ENCODE assay signal across 14 cellular contexts in the genomic region with DNA sequence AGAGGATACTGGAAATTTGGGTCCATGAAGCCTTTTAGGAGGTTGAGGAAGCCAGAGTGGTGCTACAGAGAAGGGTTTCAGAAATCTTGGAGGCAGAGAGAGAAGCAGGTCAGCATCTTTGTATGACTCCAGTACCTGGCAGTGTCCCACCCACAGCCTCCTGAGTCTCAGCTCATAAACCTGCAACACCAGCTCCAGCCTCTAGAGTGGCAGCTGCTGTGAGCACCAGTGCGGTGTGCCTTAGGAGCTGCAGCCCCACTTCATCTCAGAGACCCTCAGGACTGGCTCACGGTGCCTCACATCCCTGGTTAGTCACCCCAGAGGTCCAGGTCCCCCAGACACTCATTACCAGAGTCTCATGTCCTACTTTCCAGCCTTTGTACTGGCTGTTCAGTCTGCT.
A peak's percentile ranks its signal among the peaks of the same experiment; 100 is the strongest.
DNase-seq lines count a peak whose midpoint lies in the region; ATAC-seq, FAIRE-seq and TF ChIP-seq lines count a peak whose summit lies in the region.
"Had no signal": no experiment of that assay in that cellular context is flagged by ENCODE, and none has a peak within 500 bp of the region (broad histone marks: within the 10 kb centered on the region; RNA-seq: fewer than 3 reads in every experiment).

No MANE protein-coding gene starts in this region.

- H2AFZ ChIP-seq in GM23338: peak overlapping the region; percentile 94
- no peak overlapping the region for H2AFZ ChIP-seq in HepG2 (ENCODE audit: low read length)

- no peak for TF ChIP-seq POLR2A in HepG2 (IDR thresholded peaks at IDR 0.05; ENCODE audit: insufficient read depth in 1 of 2, low read depth in 2 of 2, low read length in 2 of 2)

- no peaks in the 10 kb centered on the region for H3K9me3 Mint-ChIP-seq in GM23338
- H3K9me3 Mint-ChIP-seq in T-helper 2 cell treated with Interferon-gamma antibody and Interleukin-4, amounts not matched to agents 5 μg/mL and 100 μg/mL, for 36 hours: no peaks in the 10 kb centered on the region

- 10% methylated on average over 2 of the region's 2 CpGs for WGBS in HepG2 (ENCODE audit: low lambda C conversion rate)

- no peak overlapping the region for H3K4me3 Mint-ChIP-seq in GM23338
- no peak overlapping the region for H3K4me3 Mint-ChIP-seq in T-helper 2 cell treated with Interferon-gamma antibody and Interleukin-4, amounts not matched to agents 5 μg/mL and 100 μg/mL, for 36 hours
- H3K4me3 Mint-ChIP-seq: naive thymus-derived CD4-positive, alpha-beta T cell had no signal

- H3K27me3 Mint-ChIP-seq in GM23338 (ENCODE audit: insufficient read depth, low read depth, poor library complexity): peaks cover 4% of the 10 kb centered on the region
- peaks cover 5% of the 10 kb centered on the region for H3K27me3 Mint-ChIP-seq in T-helper 2 cell treated with Interferon-gamma antibody and Interleukin-4, amounts not matched to agents 5 μg/mL and 100 μg/mL, for 36 hours (ENCODE audit: low read depth)

- no peaks in the 10 kb centered on the region for H3K36me3 ChIP-seq in GM23338 (ENCODE audit: insufficient read depth)
- H3K36me3 ChIP-seq in HepG2 (replicated peaks in 1 of 2; ENCODE audit: control insufficient read depth in 1 of 2, insufficient read depth in 2 of 2, low read length in 2 of 2): no peaks in the 10 kb centered on the region
- H3K36me3 ChIP-seq: HAP-1 had no signal

- in situ Hi-C loops in HepG2 (cut with HindIII; ENCODE audit: extremely low pct_ligation_motif_present, low pct_unique_long_range_greater_than_20kb): no loop called here

- no TSS peak for BruUV-seq in HepG2 (replicated peaks; lab: Mats Ljungman, UMichigan)

- H3K79me2 ChIP-seq in GM23338 (replicated peaks; ENCODE audit: insufficient read depth) (no peaks in the 10 kb centered on the region), HepG2 (ENCODE audit: insufficient read depth, low read length) (no peaks in the 10 kb centered on the region)

- H3F3A ChIP-seq in GM23338 (replicated peaks; ENCODE audit: low read depth): no peaks in the 10 kb centered on the region

- TF ChIP-seq CTCF in GM23338 (conservative IDR thresholded peaks at IDR 0.05; ENCODE audit: low read depth in 2 of 2) (peak; percentile 43 to 53), HepG2 (CRISPR knock-in tag; IDR thresholded peaks at IDR 0.05) (no peak)

- no peak for TF ChIP-seq EP300 in HepG2 (IDR thresholded peaks at IDR 0.05; ENCODE audit: low read depth in 2 of 2, low read length in 2 of 2)
- TF ChIP-seq EP300 in HepG2 (CRISPR knock-in tag; IDR thresholded peaks at IDR 0.05; ENCODE audit: borderline replicate concordance): no peak

- FAIRE-seq in HepG2 (lab: Jason Lieb, UNC): no peak

- no peak overlapping the region for H3K9ac ChIP-seq in HepG2 (ENCODE audit: insufficient read depth, low read depth, low read length)

- no peaks in the 10 kb centered on the region for H3K9me2 ChIP-seq in GM23338 (ENCODE audit: insufficient read depth)

- ATAC-seq in GM23338 (peak; percentile 100), HepG2 (peak; percentile 94), HG02840 (IDR thresholded peaks at IDR 0.05; ENCODE audit: low FRiP score, unreplicated experiment) (no peak)
- ATAC-seq: naive thymus-derived CD4-positive, alpha-beta T cell had no signal

- H4K20me1 ChIP-seq in GM23338 (replicated peaks; ENCODE audit: insufficient read depth): no peaks in the 10 kb centered on the region
- H4K20me1 ChIP-seq in HepG2 (ENCODE audit: insufficient read depth, low read length): no peaks in the 10 kb centered on the region

- H3K27ac ChIP-seq in GM23338 (ENCODE audit: low read depth): no peak overlapping the region
- no peak overlapping the region for H3K27ac ChIP-seq in HepG2 (ENCODE audit: extremely low read length, insufficient read depth, low read length)

- H3K4me2 ChIP-seq in GM23338 (no peak overlapping the region), HepG2 (ENCODE audit: low read depth, low read length) (no peak overlapping the region)

- no peaks in the 10 kb centered on the region for H3K9me3 ChIP-seq in HepG2 (ENCODE audit: low read length)
- H3K9me3 ChIP-seq: HAP-1 had no signal

- H3K4me3 ChIP-seq in GM23338 (no peak overlapping the region), HepG2 (replicated peaks in 1 of 3; ENCODE audit: insufficient read depth in 1 of 3, low read depth in 2 of 3, low read length in 3 of 3) (no peak overlapping the region)
- H3K4me3 ChIP-seq: HAP-1 had no signal

- CTCF ChIA-PET in HepG2 (lab: Yijun Ruan, JAX; ENCODE audit: low intra/inter-chr PET ratio, low total read pairs): no interaction called here

- POLR2A ChIA-PET in HepG2 (lab: Yijun Ruan, JAX): no interaction called here

- peak; percentile 54 for DNase-seq in DMS 273 (lab: John Stamatoyannopoulos, UW; ENCODE audit: unreplicated experiment)
- DNase-seq in DMS 273 treated with DMSO at 0.1 percent for 48 hours (lab: John Stamatoyannopoulos, UW): no peak
- DNase-seq in GM23338 (ENCODE audit: low spot score): peak; percentile 78
- peak; percentile 4 for DNase-seq in T-helper 2 cell treated with Interferon-gamma antibody and Interleukin-4, amounts not matched to agents 5 μg/mL and 100 μg/mL, for 36 hours (ENCODE audit: low spot score)
- no peak for DNase-seq in HepG2 (ENCODE audit: low spot score)
- DNase-seq in midbrain (lab: John Stamatoyannopoulos, UW): no peak
- DNase-seq in SIG-M5 treated with dmso at 0.1 percent for 504 hours (lab: John Stamatoyannopoulos, UW; ENCODE audit: unreplicated experiment): no peak
- DNase-seq: 8988T; activated CD4-positive, CD25-positive, alpha-beta regulatory T cell treated with anti-CD3 and anti-CD28 coated beads, Interleukin-2, amount 50 U/mL, for 72 hours; anterior cingulate cortex; naive thymus-derived CD4-positive, alpha-beta T cell; NCI-H69 had no signal

- intact Hi-C loops in HepG2 (cut with micrococcal nuclease; ENCODE audit: unreplicated experiment): no loop called here

- H3K27me3 ChIP-seq in GM23338 (ENCODE audit: insufficient read depth) (no peaks in the 10 kb centered on the region), HepG2 (ENCODE audit: control insufficient read depth in 1 of 2, insufficient read depth in 2 of 2, low read length in 2 of 2) (0 out of 5 replicates have a peak, but pooled peaks cover 0 to 5% of the 10 kb centered on the region in 2 experiments)

- no peaks in the 10 kb centered on the region for H3K36me3 Mint-ChIP-seq in GM23338 (ENCODE audit: low read depth)
- no peaks in the 10 kb centered on the region for H3K36me3 Mint-ChIP-seq in T-helper 2 cell treated with Interferon-gamma antibody and Interleukin-4, amounts not matched to agents 5 μg/mL and 100 μg/mL, for 36 hours (ENCODE audit: low read depth)
- H3K36me3 Mint-ChIP-seq: naive thymus-derived CD4-positive, alpha-beta T cell had no signal

- no peak overlapping the region for H3K27ac Mint-ChIP-seq in GM23338
- no peak overlapping the region for H3K27ac Mint-ChIP-seq in T-helper 2 cell treated with Interferon-gamma antibody and Interleukin-4, amounts not matched to agents 5 μg/mL and 100 μg/mL, for 36 hours
- H3K27ac Mint-ChIP-seq: naive thymus-derived CD4-positive, alpha-beta T cell had no signal

- H3K4me1 ChIP-seq in GM23338 (ENCODE audit: insufficient read depth) (peaks cover 14% of the 10 kb centered on the region), HepG2 (ENCODE audit: insufficient read depth, low read length) (no peaks in the 10 kb centered on the region)
- H3K4me1 ChIP-seq: HAP-1 had no signal

- TF ChIP-seq RAD21 in HepG2 (CRISPR knock-in tag; IDR thresholded peaks at IDR 0.05): no peak

- peaks cover 8% of the 10 kb centered on the region for H3K4me1 Mint-ChIP-seq in GM23338
- no peaks in the 10 kb centered on the region for H3K4me1 Mint-ChIP-seq in T-helper 2 cell treated with Interferon-gamma antibody and Interleukin-4, amounts not matched to agents 5 μg/mL and 100 μg/mL, for 36 hours (ENCODE audit: low read depth)
- H3K4me1 Mint-ChIP-seq: naive thymus-derived CD4-positive, alpha-beta T cell had no signal

TF ChIP-seq in HepG2, 621 proteins besides CTCF, POLR2A, EP300 and RAD21:
- TF ChIP-seq ATAD3A (CRISPR knock-in tag; IDR thresholded peaks at IDR 0.05) (no peak), HDAC1 (CRISPR knock-in tag; IDR thresholded peaks at IDR 0.05) (no peak), MBNL3 (CRISPR knock-in tag; conservative IDR thresholded peaks at IDR 0.05) (no peak), ZNF670 (CRISPR knock-in tag; IDR thresholded peaks at IDR 0.05; ENCODE audit: borderline replicate concordance) (no peak), NR2C2 (CRISPR knock-in tag; IDR thresholded peaks at IDR 0.05; ENCODE audit: borderline replicate concordance) (no peak), FOXM1 (CRISPR knock-in tag; IDR thresholded peaks at IDR 0.05) (no peak), NFYC (CRISPR knock-in tag; IDR thresholded peaks at IDR 0.05) (no peak), PTBP1 (IDR thresholded peaks at IDR 0.05; ENCODE audit: low read depth, low read length, poor library complexity, severe bottlenecking) (no peak)
- TF ChIP-seq, protein P1, sequence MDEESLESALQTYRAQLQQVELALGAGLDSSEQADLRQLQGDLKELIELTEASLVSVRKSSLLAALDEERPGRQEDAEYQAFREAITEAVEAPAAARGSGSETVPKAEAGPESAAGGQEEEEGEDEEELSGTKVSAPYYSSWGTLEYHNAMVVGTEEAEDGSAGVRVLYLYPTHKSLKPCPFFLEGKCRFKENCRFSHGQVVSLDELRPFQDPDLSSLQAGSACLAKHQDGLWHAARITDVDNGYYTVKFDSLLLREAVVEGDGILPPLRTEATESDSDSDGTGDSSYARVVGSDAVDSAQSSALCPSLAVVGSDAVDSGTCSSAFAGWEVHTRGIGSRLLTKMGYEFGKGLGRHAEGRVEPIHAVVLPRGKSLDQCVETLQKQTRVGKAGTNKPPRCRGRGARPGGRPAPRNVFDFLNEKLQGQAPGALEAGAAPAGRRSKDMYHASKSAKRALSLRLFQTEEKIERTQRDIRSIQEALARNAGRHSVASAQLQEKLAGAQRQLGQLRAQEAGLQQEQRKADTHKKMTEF (CRISPR knock-in tag; IDR thresholded peaks at IDR 0.05): no peak
- TF ChIP-seq, protein P2, sequence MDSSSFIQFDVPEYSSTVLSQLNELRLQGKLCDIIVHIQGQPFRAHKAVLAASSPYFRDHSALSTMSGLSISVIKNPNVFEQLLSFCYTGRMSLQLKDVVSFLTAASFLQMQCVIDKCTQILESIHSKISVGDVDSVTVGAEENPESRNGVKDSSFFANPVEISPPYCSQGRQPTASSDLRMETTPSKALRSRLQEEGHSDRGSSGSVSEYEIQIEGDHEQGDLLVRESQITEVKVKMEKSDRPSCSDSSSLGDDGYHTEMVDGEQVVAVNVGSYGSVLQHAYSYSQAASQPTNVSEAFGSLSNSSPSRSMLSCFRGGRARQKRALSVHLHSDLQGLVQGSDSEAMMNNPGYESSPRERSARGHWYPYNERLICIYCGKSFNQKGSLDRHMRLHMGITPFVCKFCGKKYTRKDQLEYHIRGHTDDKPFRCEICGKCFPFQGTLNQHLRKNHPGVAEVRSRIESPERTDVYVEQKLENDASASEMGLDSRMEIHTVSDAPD (CRISPR knock-in tag; IDR thresholded peaks at IDR 0.05): no peak

Comparison
In these comparisons a context has a peak if more than half of its experiments do, and no peak if none do; other contexts are left out.
1. DNase-seq: peak in DMS 273 (single experiment), GM23338 (single experiment) and T-helper 2 cell treated with Interferon-gamma antibody and Interleukin-4, amounts not matched to agents 5 μg/mL and 100 μg/mL, for 36 hours (single experiment); none in DMS 273 treated with DMSO at 0.1 percent for 48 hours (single experiment), HepG2 (single experiment), midbrain (single experiment) and SIG-M5 treated with dmso at 0.1 percent for 504 hours (single experiment).